Comparison of ENCODE assay signal across 8 cellular contexts in the genomic region with DNA sequence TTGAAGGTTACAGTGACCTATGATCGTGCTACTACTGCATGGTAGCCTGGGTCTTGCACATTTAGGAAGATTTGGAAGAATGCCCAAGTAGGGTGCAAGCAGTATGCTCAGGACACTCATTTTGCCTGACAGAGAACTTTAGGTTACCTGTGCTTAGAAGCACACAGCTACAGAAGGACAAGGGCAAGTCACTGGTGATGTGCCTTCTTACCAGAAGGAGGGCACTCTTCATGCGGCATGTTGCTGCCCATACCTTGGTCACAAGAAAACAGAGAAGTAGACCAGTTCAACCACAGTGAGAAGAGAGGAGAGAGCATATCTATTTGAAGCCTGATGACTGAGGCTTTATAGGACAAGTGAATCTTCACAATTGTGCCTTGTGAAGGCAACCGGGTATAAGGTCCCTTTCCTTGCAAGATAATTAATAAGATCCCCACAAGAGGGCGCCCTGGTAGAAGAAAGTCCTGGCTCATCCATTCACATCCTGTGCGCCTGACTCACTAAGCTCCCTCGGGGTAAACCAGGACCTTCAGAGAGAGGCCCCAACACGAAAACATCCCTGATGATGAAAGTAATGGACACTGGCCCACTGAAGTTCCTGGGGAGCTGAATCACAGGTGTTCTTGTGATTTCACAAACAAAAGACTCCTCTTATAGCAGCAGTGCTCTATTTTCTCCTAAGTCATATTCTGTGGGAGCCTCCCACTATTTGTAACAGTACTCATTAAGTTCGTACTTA. TPM values are rescaled to one million over a fixed set of nuclear protein-coding genes. Genes with fewer than 3 reads are reported as not detected.
DNase-seq lines count a peak whose midpoint lies in the region; ATAC-seq and TF ChIP-seq lines count a peak whose summit lies in the region.

No MANE protein-coding gene starts in this region.

- DNase-seq in DMS79 (lab: John Stamatoyannopoulos, UW) (peak; percentile 24), Panc1 (ENCODE audit: low read depth, low spot score) (peak; percentile 69), fibroblast of the conjunctiva (ENCODE audit: low read depth) (peak; percentile 94), neuronal stem cell (ENCODE audit: low spot score) (peak; percentile 86)
- DNase-seq in Jurkat, Clone E6-1 (ENCODE audit: low read depth, low spot score), result peak; percentile 80
- DNase-seq in activated T-cell treated with anti-CD3 and anti-CD28 coated beads, Interleukin-2, amount 50 U/mL, for 72 hours, result peak; percentile 79 to 84

- no peak overlapping the region for H3K4me3 ChIP-seq in Jurkat, Clone E6-1 (ENCODE audit: low read length)
- H3K4me3 ChIP-seq in Panc1 (ENCODE audit: low read depth in 2 of 2, low read length in 2 of 2), result no peak overlapping the region
- no peak overlapping the region for H3K4me3 ChIP-seq in neuronal stem cell (ENCODE audit: low read length in 2 of 2)
- no peak overlapping the region for H3K4me3 ChIP-seq in subcutaneous abdominal adipose tissue (ENCODE audit: low read depth in 1 of 5, low read length in 5 of 5)

- H3K4me1 Mint-ChIP-seq in activated T-cell treated with anti-CD3 and anti-CD28 coated beads, Interleukin-2, amount 50 U/mL, for 72 hours (ENCODE audit: low read depth), result peaks cover 41% of the 10 kb centered on the region

- ATAC-seq in GM21576 (IDR thresholded peaks at IDR 0.05; ENCODE audit: unreplicated experiment) (peak; percentile 94), Panc1 (peak; percentile 97)
- peak; percentile 89 to 91 for ATAC-seq in activated T-cell treated with anti-CD3 and anti-CD28 coated beads, Interleukin-2, amount 50 U/mL, for 72 hours (replicated peaks in 1 of 2)

- no peak overlapping the region for H3K23ac ChIP-seq in neuronal stem cell (ENCODE audit: low read depth, low read length, poor library complexity)

- no TSS peak for BruUV-seq in Panc1 (replicated peaks; lab: Mats Ljungman, UMichigan)

- POLR2A ChIA-PET in Panc1 (lab: Charles Lee), result no interaction called here

- in situ Hi-C loops in Panc1 (cut with HindIII; ENCODE audit: low pct_unique_long_range_greater_than_20kb, low sequenced_read_pairs), result no loop called here

- peak overlapping the region in 1 of 2 donors; percentile 52 for H3K4me3 Mint-ChIP-seq in activated T-cell treated with anti-CD3 and anti-CD28 coated beads, Interleukin-2, amount 50 U/mL, for 72 hours

- peaks cover 0 to 2% of the 10 kb centered on the region in 2 donors for H3K36me3 Mint-ChIP-seq in activated T-cell treated with anti-CD3 and anti-CD28 coated beads, Interleukin-2, amount 50 U/mL, for 72 hours (ENCODE audit: insufficient read depth in 2 of 2)

- H3K14ac ChIP-seq in neuronal stem cell (ENCODE audit: low read length), result no peak overlapping the region

- H3K27ac ChIP-seq in Panc1 (ENCODE audit: low read length) (no peak overlapping the region), neuronal stem cell (replicated peaks; ENCODE audit: low read length) (no peak overlapping the region), subcutaneous abdominal adipose tissue (ENCODE audit: low read depth, low read length) (peak overlapping the region; percentile 71)

- no peaks in the 10 kb centered on the region for H3K27me3 Mint-ChIP-seq in activated T-cell treated with anti-CD3 and anti-CD28 coated beads, Interleukin-2, amount 50 U/mL, for 72 hours (ENCODE audit: low read depth)

- no peak overlapping the region for H4K8ac ChIP-seq in neuronal stem cell (ENCODE audit: low read depth, low read length)

- H2BK12ac ChIP-seq in neuronal stem cell (ENCODE audit: low read length), result no peak overlapping the region

- H2AFZ ChIP-seq in neuronal stem cell (ENCODE audit: low read length), result peak overlapping the region; percentile 78

- H3K27ac Mint-ChIP-seq in activated T-cell treated with anti-CD3 and anti-CD28 coated beads, Interleukin-2, amount 50 U/mL, for 72 hours, result peak overlapping the region; percentile 58

- no peaks in the 10 kb centered on the region for H3K4me1 ChIP-seq in Panc1 (ENCODE audit: control insufficient read depth, insufficient read depth, low read length)
- H3K4me1 ChIP-seq in neuronal stem cell (ENCODE audit: control insufficient read depth in 2 of 2, insufficient read depth in 1 of 2, low read depth in 1 of 2, low read length in 2 of 2), result peaks cover 18 to 22% of the 10 kb centered on the region in 2 donors
- H3K4me1 ChIP-seq in subcutaneous abdominal adipose tissue (ENCODE audit: control insufficient read depth in 5 of 5, insufficient read depth in 5 of 5, low read length in 5 of 5), result peaks cover 0 to 31% (median 8%) of the 10 kb centered on the region in 5 donors

- no peak overlapping the region for H2BK120ac ChIP-seq in neuronal stem cell (ENCODE audit: low read depth, low read length)

- no peak overlapping the region for H3K4ac ChIP-seq in neuronal stem cell (ENCODE audit: low read length)

- H3K9ac ChIP-seq in neuronal stem cell (ENCODE audit: low read depth, low read length, poor library complexity) (no peak overlapping the region), subcutaneous abdominal adipose tissue (ENCODE audit: low read length in 5 of 5) (peak overlapping the region in 1 of 5 donors; percentile 50)

- H3K9me3 Mint-ChIP-seq in activated T-cell treated with anti-CD3 and anti-CD28 coated beads, Interleukin-2, amount 50 U/mL, for 72 hours, result peaks cover 2 to 4% of the 10 kb centered on the region in 2 donors

- no peaks in the 10 kb centered on the region for H3K36me3 ChIP-seq in Panc1 (ENCODE audit: control insufficient read depth, insufficient read depth, low read length)
- no peaks in the 10 kb centered on the region for H3K36me3 ChIP-seq in neuronal stem cell (replicated peaks in 1 of 2; ENCODE audit: control insufficient read depth in 2 of 2, insufficient read depth in 2 of 2, low read length in 2 of 2)
- no peaks in the 10 kb centered on the region for H3K36me3 ChIP-seq in subcutaneous abdominal adipose tissue (ENCODE audit: control insufficient read depth in 5 of 5, insufficient read depth in 5 of 5, low read length in 5 of 5)

- no CpG with 5 or more reads among the region's 8 CpGs for WGBS in neuronal stem cell (ENCODE audit: extremely low coverage in 2 of 2, insufficient read length in 2 of 2, insufficient replicate concordance in 1 of 2), 2 donors

- no peak overlapping the region for H2BK15ac ChIP-seq in neuronal stem cell (ENCODE audit: low read length)

- H3K27me3 ChIP-seq in Panc1 (ENCODE audit: control insufficient read depth, insufficient read depth, low read length), result no peaks in the 10 kb centered on the region
- no peaks in the 10 kb centered on the region for H3K27me3 ChIP-seq in neuronal stem cell (ENCODE audit: control insufficient read depth in 3 of 3, insufficient read depth in 3 of 3, low read depth in 1 of 3, low read length in 3 of 3)
- no peaks in the 10 kb centered on the region for H3K27me3 ChIP-seq in subcutaneous abdominal adipose tissue (ENCODE audit: control insufficient read depth in 5 of 5, insufficient read depth in 4 of 5, low read length in 5 of 5)

- intact Hi-C loops in Panc1 (cut with micrococcal nuclease; ENCODE audit: unreplicated experiment), result loop anchor here (1.0 kb wide), 1 partner anchor 597 kb away; no protein-coding TSS in a partner anchor

- H2AK5ac ChIP-seq in neuronal stem cell (ENCODE audit: low read depth, low read length), result no peak overlapping the region

- H4K91ac ChIP-seq in neuronal stem cell (ENCODE audit: low read depth, low read length, poor library complexity), result no peak overlapping the region

- CTCF ChIA-PET in Panc1 (lab: Charles Lee), result interaction anchor here (0.5 kb wide), 1 partner anchor 359 kb away, joined by 3 read pairs; no protein-coding TSS in a partner anchor

- no peak overlapping the region for H3K18ac ChIP-seq in neuronal stem cell (ENCODE audit: low read length)

- no peaks in the 10 kb centered on the region for H3K79me1 ChIP-seq in neuronal stem cell (ENCODE audit: low read depth, low read length)

- no peak overlapping the region for H3K4me2 ChIP-seq in neuronal stem cell (ENCODE audit: insufficient read depth, low read length, poor library complexity, severe bottlenecking)

- peak; percentile 80 for TF ChIP-seq CTCF in Panc1 (IDR thresholded peaks at IDR 0.05)

- no peak overlapping the region for H2BK5ac ChIP-seq in neuronal stem cell (ENCODE audit: low read length)

- H3K9me3 ChIP-seq in Panc1 (ENCODE audit: control insufficient read depth, insufficient read depth, low read depth, low read length) (no peaks in the 10 kb centered on the region), neuronal stem cell (replicated peaks in 1 of 2; ENCODE audit: control insufficient read depth in 2 of 2, insufficient read depth in 1 of 2, low read depth in 1 of 2, low read length in 2 of 2) (peaks cover 2 to 4% of the 10 kb centered on the region in 2 donors), subcutaneous abdominal adipose tissue (ENCODE audit: control insufficient read depth in 5 of 5, low read length in 5 of 5) (no peaks in the 10 kb centered on the region)

RNA-seq across cellular contexts. Expression of a gene that starts 38.1 kb away (rescaled TPM):
- polyA plus RNA-seq in Jurkat, Clone E6-1 (2012; ENCODE audit: insufficient read depth, insufficient read length), result 18.4 TPM
- 26.0 TPM for total RNA-seq in Panc1 (2021; ENCODE audit: unreplicated experiment)
- polyA plus RNA-seq in Panc1 (2012; ENCODE audit: insufficient read length), result 10.4 TPM
- 10 to 100 TPM; 28.9 to 47.4 TPM for total RNA-seq in activated T-cell treated with anti-CD3 and anti-CD28 coated beads, Interleukin-2, amount 50 U/mL, for 72 hours
- polyA plus RNA-seq in neuronal stem cell (2013, experiment 1 of 2), result 67.7 TPM
- polyA plus RNA-seq in neuronal stem cell (2013, experiment 2 of 2), result 70.7 TPM

Comparison
In these comparisons a context has a peak if more than half of its experiments do, and no peak if none do; other contexts are left out.
1. DNase-seq: peak in every context shown above with its lines; median percentile 94 in fibroblast of the conjunctiva; 86 in neuronal stem cell; 82 in activated T-cell treated with anti-CD3 and anti-CD28 coated beads, Interleukin-2, amount 50 U/mL, for 72 hours; 80 in Jurkat, Clone E6-1; 69 in Panc1; 24 in DMS79.